30 cellular contexts compared by ENCODE assay signal in genomic region chr13:26308836-26309235, GRCh38.
"Had no signal": no experiment of that assay in that cellular context is flagged by ENCODE, and none has a peak within 500 bp of the region (broad histone marks: within the 10 kb centered on the region; RNA-seq: fewer than 3 reads in every experiment).

No MANE protein-coding gene starts in this region.

- ATAC-seq: activated CD8-positive, alpha-beta T cell treated with anti-CD3 and anti-CD28 coated beads for 36 hours; activated naive CD8-positive, alpha-beta T cell treated with anti-CD3 and anti-CD28 coated beads, Interleukin-2, amount 50 U/mL, for 24 hours; activated T-cell treated with anti-CD3 and anti-CD28 coated beads, Interleukin-2, amount 50 U/mL, for 4 hours; activated T-cell treated with anti-CD3 and anti-CD28 coated beads, Interleukin-2, amount 50 U/mL, for 72 hours; activated T-helper 17 cell treated with anti-CD3 and anti-CD28 coated beads, Interleukin-2, amount 50 U/mL, for 72 hours had no signal

- H3K9me3 ChIP-seq: ascending aorta had no signal

- H3K4me3 ChIP-seq: ascending aorta, cardiac muscle cell had no signal

- H3K27ac ChIP-seq: ascending aorta, cardiac muscle cell, VCaP had no signal

- DNase-seq: activated B cell treated with CpG ODN at 0.5 μM for 24 hours; activated CD4-positive, alpha-beta memory T cell treated with anti-CD3 and anti-CD28 coated beads for 36 hours; activated CD4-positive, alpha-beta T cell treated with anti-CD3 and anti-CD28 coated beads for 4 hours; activated CD4-positive, alpha-beta T cell treated with anti-CD3 and anti-CD28 coated beads, Interleukin-2, amount 10 ng/mL, durations not matched to agents 24 days and 14 days; activated CD4-positive, alpha-beta T cell treated with anti-CD3 and anti-CD28 coated beads, Interleukin-2, amount 50 U/mL, for 1 hour; activated CD4-positive, alpha-beta T cell treated with anti-CD3 and anti-CD28 coated beads, Interleukin-2, amount 50 U/mL, for 4 hours; activated CD4-positive, CD25-positive, alpha-beta regulatory T cell treated with anti-CD3 and anti-CD28 coated beads, Interleukin-2, amount 50 U/mL, for 72 hours; activated CD8-positive, alpha-beta memory T cell treated with anti-CD3 and anti-CD28 coated beads, Interleukin-2, amount 50 U/mL, for 4 hours; activated CD8-positive, alpha-beta T cell treated with anti-CD3 and anti-CD28 coated beads for 36 hours; activated effector memory CD4-positive, alpha-beta T cell treated with Interleukin-2 at 50 U/mL for 16 hours; activated gamma-delta T cell; activated naive CD4-positive, alpha-beta T cell treated with anti-CD3 and anti-CD28 coated beads, Interleukin-2, amount 10 ng/mL, durations not matched to agents 7 days and 5 days; activated naive CD4-positive, alpha-beta T cell treated with Interleukin-2 at 50 U/mL for 16 hours; activated naive CD8-positive, alpha-beta T cell treated with anti-CD3 and anti-CD28 coated beads, Interleukin-2, amount 10 ng/mL, durations not matched to agents 7 days and 5 days; activated naive CD8-positive, alpha-beta T cell treated with anti-CD3 and anti-CD28 coated beads, Interleukin-2, amount 50 U/mL, for 24 hours; activated T-cell treated with anti-CD3 and anti-CD28 coated beads for 4 hours; activated T-cell treated with anti-CD3 and anti-CD28 coated beads, Interleukin-2, amount 50 U/mL, for 1 hour; activated T-cell treated with anti-CD3 and anti-CD28 coated beads, Interleukin-2, amount 50 U/mL, for 4 hours; activated T-cell treated with anti-CD3 and anti-CD28 coated beads, Interleukin-2, amount 50 U/mL, for 72 hours; amygdala; anterior cingulate cortex; cerebellar nuclear complex; T-helper 2 cell; T-helper 9 cell had no signal

- H3K27me3 ChIP-seq: ascending aorta, cardiac muscle cell had no signal

- FAIRE-seq: bronchial epithelial cell, TTC549 had no signal

- H3K36me3 ChIP-seq: ascending aorta, cardiac muscle cell had no signal
